1 cellular context compared by ENCODE assay signal in genomic region chr17:79990051-79990592, GRCh38.
A peak's percentile ranks its signal among the peaks of the same experiment; 100 is the strongest.
TF ChIP-seq lines count a peak whose summit lies in the region.

No MANE protein-coding gene starts in this region.

TF ChIP-seq in HepG2, 621 proteins besides CTCF, POLR2A, EP300 and RAD21 (continued from another document and continues in another):
- peak; percentile 45 for TF ChIP-seq HIC2 (CRISPR knock-in tag; IDR thresholded peaks at IDR 0.05; ENCODE audit: low read depth)
- TF ChIP-seq PAXIP1 (CRISPR knock-in tag; conservative IDR thresholded peaks at IDR 0.05), result peak; percentile 61
- TF ChIP-seq FOXC1 (CRISPR knock-in tag; IDR thresholded peaks at IDR 0.05; ENCODE audit: borderline replicate concordance), result peak; percentile 74
- no peak for TF ChIP-seq GABPA (IDR thresholded peaks at IDR 0.05; ENCODE audit: low read depth, low read length)
- TF ChIP-seq GABPA (CRISPR knock-in tag; IDR thresholded peaks at IDR 0.05; ENCODE audit: low read depth), result no peak
- TF ChIP-seq PITX1 (CRISPR knock-in tag; IDR thresholded peaks at IDR 0.05), result no peak; the same call in 1 of the 2 replicates
- TF ChIP-seq JUND (CRISPR knock-in tag; IDR thresholded peaks at IDR 0.05), result no peak
- 0 out of 2 replicates have a peak, but pooled peaks have one; percentile 53 for TF ChIP-seq ZNF138 (CRISPR knock-in tag; IDR thresholded peaks at IDR 0.05; ENCODE audit: low read depth)
- TF ChIP-seq MAFK (conservative IDR thresholded peaks at IDR 0.05 in 1 of 2, IDR thresholded peaks at IDR 0.05 in 1 of 2; ENCODE audit: low read length in 2 of 2), result no peak
- peak; percentile 83 for TF ChIP-seq ERF (CRISPR knock-in tag; IDR thresholded peaks at IDR 0.05)
- peak; percentile 72 for TF ChIP-seq HDAC2 (CRISPR knock-in tag; IDR thresholded peaks at IDR 0.05)
- no peak for TF ChIP-seq ZNF432 (CRISPR knock-in tag; IDR thresholded peaks at IDR 0.05; ENCODE audit: borderline replicate concordance)
- TF ChIP-seq STAT6 (CRISPR knock-in tag; IDR thresholded peaks at IDR 0.05; ENCODE audit: borderline replicate concordance), result no peak
- TF ChIP-seq ZBTB38 (CRISPR knock-in tag; IDR thresholded peaks at IDR 0.05), result peak; percentile 98
- no peak for TF ChIP-seq RFXANK (CRISPR knock-in tag; IDR thresholded peaks at IDR 0.05)
- TF ChIP-seq HINFP (CRISPR knock-in tag; IDR thresholded peaks at IDR 0.05; ENCODE audit: low read depth), result no peak
- peak; percentile 40; the same call in 1 of the 2 replicates for TF ChIP-seq ZFY (CRISPR knock-in tag; IDR thresholded peaks at IDR 0.05)
- TF ChIP-seq ZNF776 (CRISPR knock-in tag; IDR thresholded peaks at IDR 0.05), result no peak
- no peak; the same call in 1 of the 2 replicates for TF ChIP-seq BCL3 (CRISPR knock-in tag; IDR thresholded peaks at IDR 0.05)
- no peak; the same call in 1 of the 2 replicates for TF ChIP-seq ZNF710 (CRISPR knock-in tag; IDR thresholded peaks at IDR 0.05; ENCODE audit: borderline replicate concordance)
- TF ChIP-seq KLF6 (CRISPR knock-in tag; IDR thresholded peaks at IDR 0.05), result peak; percentile 31
- TF ChIP-seq ZNF460 (CRISPR knock-in tag; IDR thresholded peaks at IDR 0.05; ENCODE audit: borderline replicate concordance), result no peak
- no peak for TF ChIP-seq XBP1 (CRISPR knock-in tag; IDR thresholded peaks at IDR 0.05)
- peak; percentile 73; the same call in 1 of the 2 replicates for TF ChIP-seq ZNF281 (CRISPR knock-in tag; IDR thresholded peaks at IDR 0.05; ENCODE audit: borderline replicate concordance)
- TF ChIP-seq SNAPC2 (CRISPR knock-in tag; IDR thresholded peaks at IDR 0.05), result 0 out of 2 replicates have a peak, but pooled peaks have one; percentile 70
- TF ChIP-seq GATA4 (IDR thresholded peaks at IDR 0.05; ENCODE audit: borderline replicate concordance, low read depth), result peak; percentile 41; the same call in 1 of the 2 replicates
- no peak for TF ChIP-seq ZNF652 (CRISPR knock-in tag; IDR thresholded peaks at IDR 0.05; ENCODE audit: borderline replicate concordance, low read depth)
- TF ChIP-seq IRF9 (CRISPR knock-in tag; IDR thresholded peaks at IDR 0.05; ENCODE audit: borderline replicate concordance), result 0 out of 2 replicates have a peak, but pooled peaks have one; percentile 64
- no peak for TF ChIP-seq MBD4 (IDR thresholded peaks at IDR 0.05; ENCODE audit: borderline replicate concordance, low read length)
- TF ChIP-seq ZHX2 (IDR thresholded peaks at IDR 0.05; ENCODE audit: low read depth), result no peak
- TF ChIP-seq ZHX2 (CRISPR knock-in tag; IDR thresholded peaks at IDR 0.05; ENCODE audit: borderline replicate concordance), result no peak
- 0 out of 2 replicates have a peak, but pooled peaks have one; percentile 83 for TF ChIP-seq SATB2 (CRISPR knock-in tag; IDR thresholded peaks at IDR 0.05)
- TF ChIP-seq ZNF20 (CRISPR knock-in tag; IDR thresholded peaks at IDR 0.05), result no peak
- TF ChIP-seq BHLHE40 (IDR thresholded peaks at IDR 0.05; ENCODE audit: low read length), result peak; percentile 70; the same call in 1 of the 2 replicates
